In genomic region chr19:52170863-52171320, GRCh38 we compare ENCODE assay signal across 8 cellular contexts. TPM values are rescaled to one million over a fixed set of nuclear protein-coding genes. Genes with fewer than 3 reads are reported as not detected.
DNase-seq lines count a peak whose midpoint lies in the region; ATAC-seq, FAIRE-seq and TF ChIP-seq lines count a peak whose summit lies in the region.

No MANE protein-coding gene starts in this region.

- ATAC-seq in HG02852 (IDR thresholded peaks at IDR 0.05; ENCODE audit: unreplicated experiment), result peak; percentile 15
- ATAC-seq in omental fat pad (ENCODE audit: low FRiP score), result peak; percentile 55
- no peak for ATAC-seq in GM18870 (IDR thresholded peaks at IDR 0.05; ENCODE audit: unreplicated experiment)

- TF ChIP-seq CTCF in omental fat pad (IDR thresholded peaks at IDR 0.05), result no peak

- DNase-seq in GM12891 (ENCODE audit: insufficient read length, low spot score) (peak; percentile 25), foreskin melanocyte (peak; percentile 11), omental fat pad (ENCODE audit: low spot score) (no peak), RCC 7860 (ENCODE audit: low spot score) (no peak), T-helper 9 cell (no peak)
- DNase-seq in activated CD4-positive, alpha-beta T cell treated with anti-CD3 and anti-CD28 coated beads, Interleukin-2, amount 50 U/mL, for 48 hours, result peak; percentile 6 to 7

- no peak for TF ChIP-seq POLR2A in GM12891 (IDR thresholded peaks at IDR 0.05; ENCODE audit: low read depth, low read length)

- FAIRE-seq in GM12891 (lab: Jason Lieb, UNC) (no peak), RCC 7860 (lab: Jason Lieb, UNC) (no peak)

TF ChIP-seq in GM12891, 5 proteins besides CTCF, POLR2A, EP300 and RAD21:
- TF ChIP-seq POU2F2 (IDR thresholded peaks at IDR 0.05; ENCODE audit: low read depth, low read length) (no peak), TAF1 (IDR thresholded peaks at IDR 0.05; ENCODE audit: low read depth, low read length) (no peak), PAX5 (IDR thresholded peaks at IDR 0.05; ENCODE audit: insufficient read depth, low read length, severe bottlenecking) (no peak), SPI1 (IDR thresholded peaks at IDR 0.05; ENCODE audit: low read depth, low read length) (no peak), POLR2AphosphoS5 (IDR thresholded peaks at IDR 0.05; ENCODE audit: low read depth, low read length) (no peak)

RNA-seq across cellular contexts. Expression of gene ZNF836, which starts 0.5 kb away (rescaled TPM):
- polyA plus RNA-seq in GM12891 (2012; ENCODE audit: low read depth, missing spikeins), result 4.7 TPM
- total RNA-seq in omental fat pad, result 10 to 100 TPM in 1 of 4 donors, 1 to 10 TPM in 3; 5.8 to 15.1 (median 7.3) TPM

RNA-seq across cellular contexts. Expression of gene PPP2R1A, which starts 19.0 kb away (rescaled TPM):
- 145 TPM for polyA plus RNA-seq in GM12891 (2012; ENCODE audit: low read depth, missing spikeins)
- 100 to 1,000 TPM; 141 to 162 (median 156) TPM for total RNA-seq in omental fat pad

RNA-seq across cellular contexts. Expression of gene ZNF616, which starts 31.2 kb away (rescaled TPM):
- polyA plus RNA-seq in GM12891 (2012; ENCODE audit: low read depth, missing spikeins), result 1.4 TPM
- total RNA-seq in omental fat pad, result 1 to 10 TPM; 3.0 to 7.1 (median 6.1) TPM

Comparison
In these comparisons a context has a peak if more than half of its experiments do, and no peak if none do; other contexts are left out.
1. DNase-seq: peak in GM12891 (single experiment), activated CD4-positive, alpha-beta T cell treated with anti-CD3 and anti-CD28 coated beads, Interleukin-2, amount 50 U/mL, for 48 hours (2 of 2) and foreskin melanocyte (single experiment); none in omental fat pad (single experiment), RCC 7860 (single experiment) and T-helper 9 cell (single experiment).